ENCODE assay signal across 26 cellular contexts in genomic region chr4:138677212-138677611, GRCh38.
DNase-seq lines count a peak whose midpoint lies in the region; ATAC-seq, FAIRE-seq and TF ChIP-seq lines count a peak whose summit lies in the region.
"Had no signal": no experiment of that assay in that cellular context is flagged by ENCODE, and none has a peak within 500 bp of the region (broad histone marks: within the 10 kb centered on the region; RNA-seq: fewer than 3 reads in every experiment).

No MANE protein-coding gene starts in this region.

- peak overlapping the region; percentile 22 for H3K4me3 Mint-ChIP-seq in Caco-2 (ENCODE audit: unreplicated experiment)
- H3K4me3 Mint-ChIP-seq in osteocyte (ENCODE audit: unreplicated experiment), result no peak overlapping the region
- H3K4me3 Mint-ChIP-seq: CD14-positive monocyte; CD8-positive, alpha-beta memory T cell; T-cell had no signal

- H3K9me3 ChIP-seq in Caco-2 (no peaks in the 10 kb centered on the region), adrenal gland (replicated peaks in 1 of 3) (no peaks in the 10 kb centered on the region)
- H3K9me3 ChIP-seq: A549, MG63, SJCRH30 had no signal

- ATAC-seq in HG02678 (IDR thresholded peaks at IDR 0.05; ENCODE audit: unreplicated experiment), result no peak
- ATAC-seq: A549, PC-3, Right ventricle myocardium inferior, T-cell had no signal

- H3K36me3 ChIP-seq in Caco-2 (ENCODE audit: control insufficient read depth, insufficient read depth, low read length) (no peaks in the 10 kb centered on the region), adrenal gland (replicated peaks in 1 of 2) (no peaks in the 10 kb centered on the region)
- H3K36me3 ChIP-seq: MG63, SJCRH30 had no signal

- no peak overlapping the region for H3K27ac ChIP-seq in adrenal gland
- H3K27ac ChIP-seq: A549, SJCRH30 had no signal

- CTCF ChIA-PET in Caco-2 (lab: Charles Lee), result no interaction called here

- 87 to 93% (median 91%) methylated on average over 4 of the region's 4 CpGs for WGBS in adrenal gland, 4 donors

- H3K4me1 ChIP-seq in Caco-2 (peaks cover 21% of the 10 kb centered on the region), adrenal gland (replicated peaks in 1 of 2) (peaks cover 0 to 6% of the 10 kb centered on the region in 2 donors)

- no peak overlapping the region for H3K4me3 ChIP-seq in Caco-2 (ENCODE audit: low read depth, low read length)
- H3K4me3 ChIP-seq in adrenal gland, result no peak overlapping the region
- H3K4me3 ChIP-seq: A549, GM12878, MG63, SJCRH30 had no signal

- H3K27ac Mint-ChIP-seq in Caco-2 (ENCODE audit: unreplicated experiment) (no peak overlapping the region), osteocyte (ENCODE audit: unreplicated experiment) (peak overlapping the region; percentile 1)
- H3K27ac Mint-ChIP-seq: CD8-positive, alpha-beta memory T cell; T-cell had no signal

- TF ChIP-seq CTCF in Caco-2 (IDR thresholded peaks at IDR 0.05; ENCODE audit: insufficient read depth in 1 of 2, low read depth in 1 of 2, low read length in 1 of 2, severe bottlenecking in 1 of 2, unreplicated experiment in 1 of 2) (no peak), osteocyte (IDR thresholded peaks at IDR 0.05) (no peak), adrenal gland (IDR thresholded peaks at IDR 0.05) (no peak)

- BruUV-seq in Caco-2 (replicated peaks; lab: Mats Ljungman, UMichigan), result no TSS peak

- FAIRE-seq in RCC 7860 (lab: Jason Lieb, UNC) (peak; percentile 58), GM19239 (lab: Jason Lieb, UNC) (no peak)
- FAIRE-seq: A549, G401.6, GM12878, H1 had no signal

- H3K9me3 Mint-ChIP-seq in Caco-2 (ENCODE audit: unreplicated experiment), result no peaks in the 10 kb centered on the region
- no peaks in the 10 kb centered on the region for H3K9me3 Mint-ChIP-seq in osteocyte (ENCODE audit: unreplicated experiment)
- H3K9me3 Mint-ChIP-seq: CD14-positive monocyte; CD8-positive, alpha-beta memory T cell; T-cell had no signal

- DNase-seq in Caco-2, result no peak
- DNase-seq in RCC 7860 (ENCODE audit: low spot score), result peak; percentile 60
- DNase-seq in kidney glomerular epithelial cell (lab: John Stamatoyannopoulos, UW), result peak; percentile 67
- DNase-seq in osteocyte (ENCODE audit: extremely low spot score, unreplicated experiment), result no peak
- DNase-seq in stimulated activated CD4-positive, alpha-beta T cell treated with anti-CD3 and anti-CD28 coated beads, Interleukin-4, amount 100 ng/mL, for 4 hours, result no peak
- no peak for DNase-seq in adrenal gland
- DNase-seq in GM19239 (ENCODE audit: insufficient read length, low spot score), result no peak
- DNase-seq: CD8-positive, alpha-beta memory T cell; DMS153; HCEC 1CT; KG1; MG63; NCI-H2029; NCI-H446; NCI-H524 treated with DMSO at 0.1 percent for 48 hours; NCI-H774; PC-3; T-cell had no signal

- TF ChIP-seq POLR2A in adrenal gland (IDR thresholded peaks at IDR 0.05), result no peak

- H3K27me3 ChIP-seq in Caco-2 (replicated peaks; ENCODE audit: control insufficient read depth, insufficient read depth, low read length), result no peaks in the 10 kb centered on the region
- H3K27me3 ChIP-seq in adrenal gland, result peaks cover 11% of the 10 kb centered on the region
- H3K27me3 ChIP-seq: MG63, SJCRH30 had no signal

- no peaks in the 10 kb centered on the region for H3K36me3 Mint-ChIP-seq in Caco-2 (ENCODE audit: insufficient read depth, unreplicated experiment)
- H3K36me3 Mint-ChIP-seq in osteocyte (ENCODE audit: unreplicated experiment), result no peaks in the 10 kb centered on the region
- H3K36me3 Mint-ChIP-seq: CD14-positive monocyte; CD8-positive, alpha-beta memory T cell; T-cell had no signal

- POLR2A ChIA-PET in Caco-2 (lab: Charles Lee), result no interaction called here

- H3K27me3 Mint-ChIP-seq in Caco-2 (ENCODE audit: insufficient read depth, unreplicated experiment), result no peaks in the 10 kb centered on the region
- no peaks in the 10 kb centered on the region for H3K27me3 Mint-ChIP-seq in osteocyte (ENCODE audit: unreplicated experiment)

- intact Hi-C loops in Caco-2 (cut with micrococcal nuclease; ENCODE audit: unreplicated experiment) (loop anchor here (10.0 kb wide), 1 partner anchor 432 kb away; the partner anchor contains the start of gene SLC7A11), adrenal gland (cut with DNase I) (loop anchor here in 1 of 2 donors (10.0 kb wide), 1 partner anchor 592 kb away; no protein-coding TSS in a partner anchor)

- H3K4me1 Mint-ChIP-seq in Caco-2 (ENCODE audit: low read depth, unreplicated experiment) (peaks cover 21% of the 10 kb centered on the region), osteocyte (ENCODE audit: unreplicated experiment) (peaks cover 42% of the 10 kb centered on the region)
- H3K4me1 Mint-ChIP-seq: CD8-positive, alpha-beta memory T cell had no signal

Comparison
In these comparisons a context has a peak if more than half of its experiments do, and no peak if none do; other contexts are left out.
1. DNase-seq: peak in RCC 7860 (single experiment) and kidney glomerular epithelial cell (single experiment); none in Caco-2 (0 of 2), osteocyte (single experiment), stimulated activated CD4-positive, alpha-beta T cell treated with anti-CD3 and anti-CD28 coated beads, Interleukin-4, amount 100 ng/mL, for 4 hours (0 of 2), adrenal gland (0 of 7) and GM19239 (single experiment).